Comparison of ENCODE assay signal across 17 cellular contexts in the genomic region with DNA sequence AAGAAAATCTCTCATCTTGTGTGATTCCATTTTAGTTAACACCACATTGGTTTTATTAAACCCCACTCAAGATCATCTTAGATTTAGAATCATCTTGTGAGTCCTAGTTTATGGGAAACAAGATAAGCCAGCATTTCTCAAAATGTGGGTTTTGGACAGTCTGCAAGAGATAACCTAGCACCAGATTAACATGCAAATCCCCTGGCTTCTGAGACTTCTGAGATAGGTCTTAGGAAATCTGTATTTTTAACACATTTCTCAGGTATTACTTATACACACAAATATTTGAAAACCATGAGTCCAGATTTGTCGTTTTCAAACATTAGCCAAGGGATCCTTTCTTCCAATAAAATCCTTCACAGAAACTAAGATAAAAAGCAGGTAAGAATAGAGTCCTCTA.
DNase-seq lines count a peak whose midpoint lies in the region; ATAC-seq and TF ChIP-seq lines count a peak whose summit lies in the region.
"Had no signal": no experiment of that assay in that cellular context is flagged by ENCODE, and none has a peak within 500 bp of the region (broad histone marks: within the 10 kb centered on the region; RNA-seq: fewer than 3 reads in every experiment).

No MANE protein-coding gene starts in this region.

- H2AFZ ChIP-seq in ACC112 (ENCODE audit: low read length, unreplicated experiment) = peak overlapping the region; percentile 87
- no peak overlapping the region for H2AFZ ChIP-seq in osteoblast (ENCODE audit: low read length)

- peaks cover 6% of the 10 kb centered on the region; the same call in 1 of the 2 replicates for H3K36me3 ChIP-seq in ACC112 (ENCODE audit: insufficient read depth, low read length)
- no peaks in the 10 kb centered on the region for H3K36me3 ChIP-seq in adipocyte (ENCODE audit: control insufficient read depth, insufficient read depth, low read length, severe bottlenecking)
- H3K36me3 ChIP-seq in osteoblast (ENCODE audit: insufficient read depth, low read length) = peaks cover 5% of the 10 kb centered on the region

- H3K79me2 ChIP-seq in ACC112 (ENCODE audit: control insufficient read depth, insufficient read depth, low read length, unreplicated experiment) (no peaks in the 10 kb centered on the region), osteoblast (ENCODE audit: insufficient read depth, low read length) (peaks cover 4% of the 10 kb centered on the region)

- H3K4me3 ChIP-seq in ACC112 (ENCODE audit: low read depth, low read length) = no peak overlapping the region
- no peak overlapping the region for H3K4me3 ChIP-seq in adipocyte (ENCODE audit: low read length)
- no peak overlapping the region for H3K4me3 ChIP-seq in fibroblast of the aortic adventitia (ENCODE audit: low read depth, low read length)
- no peak overlapping the region for H3K4me3 ChIP-seq in osteoblast (ENCODE audit: insufficient read depth, low read length)
- H3K4me3 ChIP-seq: GM12878 had no signal

- H3K9me3 ChIP-seq in adipocyte (ENCODE audit: control insufficient read depth, low read length) (no peaks in the 10 kb centered on the region), osteoblast (ENCODE audit: low read depth, low read length) (no peaks in the 10 kb centered on the region)

- TF ChIP-seq CTCF in fibroblast of the aortic adventitia (IDR thresholded peaks at IDR 0.05; ENCODE audit: insufficient read depth, low read length) (no peak), osteoblast (IDR thresholded peaks at IDR 0.05; ENCODE audit: extremely low read depth, low read depth, low read length) (no peak)

- no peak for ATAC-seq in GM21526 (IDR thresholded peaks at IDR 0.05; ENCODE audit: low FRiP score, unreplicated experiment)
- ATAC-seq: GM12878 had no signal

- H3K27me3 ChIP-seq in ACC112 (ENCODE audit: insufficient read depth, low read length) (no peaks in the 10 kb centered on the region), adipocyte (replicated peaks; ENCODE audit: control insufficient read depth, insufficient read depth, low read length) (no peaks in the 10 kb centered on the region), osteoblast (ENCODE audit: insufficient read depth, low read length) (no peaks in the 10 kb centered on the region)

- DNase-seq in adipocyte (ENCODE audit: low read depth) = peak; percentile 27
- peak; percentile 86 for DNase-seq in fibroblast of the aortic adventitia (ENCODE audit: low read depth)
- no peak for DNase-seq in osteoblast (ENCODE audit: insufficient read length, low spot score, missing footprints)
- no peak for DNase-seq in NCI-H82 treated with DMSO at 0.1 percent for 48 hours (lab: John Stamatoyannopoulos, UW; ENCODE audit: unreplicated experiment)
- DNase-seq in iPS-NIHi7 (ENCODE audit: extremely low spot score) = no peak
- no peak for DNase-seq in RPMI8226
- DNase-seq: C1 segment of cervical spinal cord, GDM1, GOT3, KBM-7, NCI-H1417 treated with DMSO at 0.1 percent for 48 hours, NCI-H2029, NCI-H2171, NCI-H748 treated with DMSO at 0.1 percent for 48 hours had no signal

- H3K4me2 ChIP-seq in osteoblast (ENCODE audit: insufficient read depth, low read length) = no peak overlapping the region

- H4K20me1 ChIP-seq in osteoblast (ENCODE audit: insufficient read depth, low read length) = no peaks in the 10 kb centered on the region

- no peak overlapping the region for H3K9ac ChIP-seq in adipocyte (ENCODE audit: low read length)

- H3K27ac ChIP-seq in ACC112 (ENCODE audit: low read depth, low read length) = peak overlapping the region; percentile 21
- H3K27ac ChIP-seq in osteoblast (ENCODE audit: low read depth, low read length) = peak overlapping the region; percentile 70

- H3K4me1 ChIP-seq in ACC112 (ENCODE audit: control insufficient read depth, insufficient read depth, low read length, unreplicated experiment) (peaks cover 35% of the 10 kb centered on the region), adipocyte (ENCODE audit: control insufficient read depth, insufficient read depth, low read length) (peaks cover 19% of the 10 kb centered on the region), osteoblast (ENCODE audit: insufficient read depth, low read length) (peaks cover 51% of the 10 kb centered on the region)

Comparison
In these comparisons a context has a peak if more than half of its experiments do, and no peak if none do; other contexts are left out.
1. DNase-seq: peak in adipocyte (single experiment) and fibroblast of the aortic adventitia (single experiment); none in osteoblast (single experiment), NCI-H82 treated with DMSO at 0.1 percent for 48 hours (single experiment), iPS-NIHi7 (single experiment) and RPMI8226 (single experiment).